26 cellular contexts compared by ENCODE assay signal in genomic region chr13:110201114-110201513, GRCh38.
"Had no signal": no experiment of that assay in that cellular context is flagged by ENCODE, and none has a peak within 500 bp of the region (broad histone marks: within the 10 kb centered on the region; RNA-seq: fewer than 3 reads in every experiment).

No MANE protein-coding gene starts in this region.

- DNase-seq: activated CD4-positive, alpha-beta memory T cell treated with anti-CD3 and anti-CD28 coated beads, Interleukin-2, amount 10 ng/mL, durations not matched to agents 7 days and 5 days; activated CD4-positive, alpha-beta T cell treated with anti-CD3 and anti-CD28 coated beads, Interleukin-2, amount 10 ng/mL, durations not matched to agents 24 days and 14 days; activated CD4-positive, CD25-positive, alpha-beta regulatory T cell treated with anti-CD3 and anti-CD28 coated beads, Interleukin-2, amount 50 U/mL, for 72 hours; activated T-cell treated with anti-CD3 and anti-CD28 coated beads, Interleukin-2, amount 50 U/mL, for 48 hours; colonic mucosa; effector CD8-positive, alpha-beta T cell; esophagus squamous epithelium; left lung; mesendoderm; mucosa of descending colon; ovary; stimulated activated CD4-positive, alpha-beta T cell treated with anti-CD3 and anti-CD28 coated beads, Interleukin-12 subunit alpha, Interleukin-12 subunit beta, amount 100 ng/mL, for 4 hours; stimulated activated CD4-positive, alpha-beta T cell treated with anti-CD3 and anti-CD28 coated beads, Interleukin-4, amount 100 ng/mL, for 1 hour; stimulated activated naive CD8-positive, alpha-beta T cell treated with anti-CD3 and anti-CD28 coated beads, Interleukin-15, Interleukin-2, amounts not matched to agents 100 U/mL and 50 U/mL, for 24 hours; substantia nigra; T-helper 1 cell; uterus; WERI-Rb-1 had no signal

- H3K9me3 ChIP-seq: colonic mucosa, esophagus squamous epithelium, left lung, mucosa of descending colon, ovary, right lobe of liver, uterus had no signal

- H3K4me1 ChIP-seq: colonic mucosa, left lung, right lobe of liver, uterus had no signal

- H3K36me3 ChIP-seq: colonic mucosa, ovary, right lobe of liver, uterus had no signal

- H3K27ac ChIP-seq: colonic mucosa, epithelial cell of prostate, esophagus squamous epithelium, left lung, ovary, right lobe of liver, uterus, WERI-Rb-1 had no signal

- FAIRE-seq: bronchial epithelial cell, endometrium, frontal cortex, islet of Langerhans had no signal

- ATAC-seq: left lung; mucosa of descending colon; natural killer cell treated with Interleukin-12 subunit alpha and Interleukin-12 subunit beta and Interleukin-15 and Interleukin-18, amount 100 ng/mL, for 72 hours; right lobe of liver; stimulated activated naive CD8-positive, alpha-beta T cell treated with anti-CD3 and anti-CD28 coated beads, Interleukin-15, Interleukin-2, amounts not matched to agents 100 U/mL and 50 U/mL, for 24 hours had no signal

- H3K27me3 ChIP-seq: colonic mucosa, esophagus squamous epithelium, left lung, ovary, right lobe of liver, uterus had no signal

- H3K4me3 ChIP-seq: colonic mucosa, esophagus squamous epithelium, left lung, lung, mucosa of descending colon, ovary, right lobe of liver, uterus had no signal
